In genomic region chr4:70901984-70902576, GRCh38 we compare ENCODE assay signal across 8 cellular contexts. TPM values are rescaled to one million over a fixed set of nuclear protein-coding genes. Genes with fewer than 3 reads are reported as not detected.
A peak's percentile ranks its signal among the peaks of the same experiment; 100 is the strongest.
DNase-seq lines count a peak whose midpoint lies in the region; ATAC-seq and TF ChIP-seq lines count a peak whose summit lies in the region.

Gene MOB1B (plus strand): TSS chr4:70902369. CDS start chr4:70902537, 168 bp downstream.

- no peak for TF ChIP-seq POLR2A in esophagus muscularis mucosa (IDR thresholded peaks at IDR 0.05; ENCODE audit: low read depth)

- ATAC-seq in GM21447 (IDR thresholded peaks at IDR 0.05; ENCODE audit: unreplicated experiment) = peak; percentile 91
- peak; percentile 94 to 95 for ATAC-seq in activated T-cell treated with anti-CD3 and anti-CD28 coated beads, Interleukin-2, amount 50 U/mL, for 4 hours

- H3K36me3 Mint-ChIP-seq in activated T-cell treated with anti-CD3 and anti-CD28 coated beads, Interleukin-2, amount 50 U/mL, for 4 hours (ENCODE audit: insufficient read depth) = peaks cover 5% of the 10 kb centered on the region

- H3K27me3 Mint-ChIP-seq in activated T-cell treated with anti-CD3 and anti-CD28 coated beads, Interleukin-2, amount 50 U/mL, for 4 hours (ENCODE audit: low read depth) = no peaks in the 10 kb centered on the region

- H3K27ac ChIP-seq in esophagus muscularis mucosa (replicated peaks in 1 of 4) = peak within 1 kb of the TSS; percentile 84 to 89 (median 87)

- DNase-seq in DMS153 (lab: John Stamatoyannopoulos, UW) = peak; percentile 23
- peak; percentile 73 for DNase-seq in HuH-7 (ENCODE audit: low spot score)
- DNase-seq in activated T-cell treated with anti-CD3 and anti-CD28 coated beads, Interleukin-2, amount 50 U/mL, for 4 hours = peak; percentile 82
- peak; percentile 96 for DNase-seq in esophagus muscularis mucosa (ENCODE audit: extremely low spot score)
- DNase-seq in myocyte (ENCODE audit: low read depth) = peak; percentile 92
- DNase-seq in stimulated activated CD8-positive, alpha-beta memory T cell treated with anti-CD3 and anti-CD28 coated beads, Interleukin-7, amount 100 ng/mL, for 48 hours (ENCODE audit: extremely low read depth in 1 of 2, low read depth in 1 of 2) = peak; percentile 68 to 83

- H3K4me3 Mint-ChIP-seq in activated T-cell treated with anti-CD3 and anti-CD28 coated beads, Interleukin-2, amount 50 U/mL, for 4 hours = peak within 1 kb of the TSS; percentile 99

- H3K36me3 ChIP-seq in esophagus muscularis mucosa = peaks cover 0 to 13% (median 7%) of the 10 kb centered on the region in 4 donors

- TF ChIP-seq EP300 in esophagus muscularis mucosa (IDR thresholded peaks at IDR 0.05) = no peak

- H3K9me3 Mint-ChIP-seq in activated T-cell treated with anti-CD3 and anti-CD28 coated beads, Interleukin-2, amount 50 U/mL, for 4 hours = no peaks in the 10 kb centered on the region

- peaks cover 0 to 30% (median 21%) of the 10 kb centered on the region in 4 donors for H3K4me1 ChIP-seq in esophagus muscularis mucosa

- peak in 1 of 3 experiments; percentile 59 for TF ChIP-seq CTCF in esophagus muscularis mucosa (IDR thresholded peaks at IDR 0.05)

- no peaks in the 10 kb centered on the region for H3K27me3 ChIP-seq in esophagus muscularis mucosa

- WGBS in esophagus muscularis mucosa = 9% methylated on average over 19 of the region's 47 CpGs

- peak within 1 kb of the TSS; percentile 70 to 83 (median 74) for H3K4me3 ChIP-seq in esophagus muscularis mucosa

- intact Hi-C loops in esophagus muscularis mucosa (cut with DNase I) = loop anchor here (5.0 to 10.0 kb wide), 3 partner anchors 65 to 197 kb away; partner anchors contain the start of genes DCK and GRSF1

- H3K9me3 ChIP-seq in esophagus muscularis mucosa = no peaks in the 10 kb centered on the region

- H3K4me1 Mint-ChIP-seq in activated T-cell treated with anti-CD3 and anti-CD28 coated beads, Interleukin-2, amount 50 U/mL, for 4 hours (ENCODE audit: low read depth) = peaks cover 23% of the 10 kb centered on the region

TF ChIP-seq in PFSK-1, 5 proteins besides CTCF, POLR2A, EP300 and RAD21:
- TF ChIP-seq SIN3A (IDR thresholded peaks at IDR 0.05; ENCODE audit: borderline replicate concordance, insufficient read depth, low read length) (peak; percentile 75; the same call in 1 of the 2 replicates), FOXP2 (optimal IDR thresholded peaks at IDR 0.05; ENCODE audit: borderline replicate concordance, extremely low read depth, extremely low read length, insufficient read depth) (peak; percentile 9), POLR2AphosphoS5 (IDR thresholded peaks at IDR 0.05; ENCODE audit: low read depth, low read length) (peak; percentile 90), TAF1 (IDR thresholded peaks at IDR 0.05; ENCODE audit: borderline replicate concordance, insufficient read depth, low read length) (peak; percentile 80; the same call in 1 of the 2 replicates), REST (IDR thresholded peaks at IDR 0.05; ENCODE audit: insufficient read depth in 1 of 2, low read depth in 2 of 2, low read length in 2 of 2) (0 out of 4 replicates have a peak, but pooled peaks of 1 of the 2 experiments have one; percentile 12)

RNA-seq across cellular contexts. Expression of gene MOB1B, which starts in this region (rescaled TPM):
- polyA plus RNA-seq in PFSK-1 (2012; ENCODE audit: insufficient read length, low read depth) = 3.8 TPM
- total RNA-seq in activated T-cell treated with anti-CD3 and anti-CD28 coated beads, Interleukin-2, amount 50 U/mL, for 4 hours = 10 to 100 TPM; 15.9 to 18.5 (median 17.2) TPM
- total RNA-seq in esophagus muscularis mucosa (10 to 100 TPM; 15.0 to 19.4 (median 16.6) TPM), myocyte (59.6 and 65.1 TPM in 2 replicates)
- polyA plus RNA-seq in myocyte (2012) = 12.9 TPM

Comparison
In these comparisons a context has a peak if more than half of its experiments do, and no peak if none do; other contexts are left out.
1. Peak in every context shown above with its lines: DNase-seq, ATAC-seq, H3K4me3 ChIP-seq and H3K27ac ChIP-seq.
2. DNase-seq: peak in every context shown above with its lines; median percentile 96 in esophagus muscularis mucosa; 92 in myocyte; 82 in activated T-cell treated with anti-CD3 and anti-CD28 coated beads, Interleukin-2, amount 50 U/mL, for 4 hours; 76 in stimulated activated CD8-positive, alpha-beta memory T cell treated with anti-CD3 and anti-CD28 coated beads, Interleukin-7, amount 100 ng/mL, for 48 hours; 73 in HuH-7; 23 in DMS153.